1 cellular context compared by ENCODE assay signal in genomic region chr10:72260588-72261322, GRCh38.
A peak's percentile ranks its signal among the peaks of the same experiment; 100 is the strongest.
TF ChIP-seq lines count a peak whose summit lies in the region.

No MANE protein-coding gene starts in this region.

TF ChIP-seq in HEK293, 187 proteins besides CTCF, POLR2A, EP300 and RAD21 (continued from another document and continues in another):
- TF ChIP-seq PRDM2 (tag by site-specific recombination; IDR thresholded peaks at IDR 0.05; ENCODE audit: borderline replicate concordance) = no peak
- TF ChIP-seq ZNF792 (tag by site-specific recombination; IDR thresholded peaks at IDR 0.05) = no peak
- TF ChIP-seq ZNF121 (tag by site-specific recombination; IDR thresholded peaks at IDR 0.05) = no peak
- peak; percentile 70; the same call in 1 of the 2 replicates for TF ChIP-seq ZBTB10 (tag by site-specific recombination; IDR thresholded peaks at IDR 0.05)
- TF ChIP-seq ZFHX2 (tag by site-specific recombination; conservative IDR thresholded peaks at IDR 0.05) = peak; percentile 57
- TF ChIP-seq ZNF174 (tag by site-specific recombination; IDR thresholded peaks at IDR 0.05) = no peak
- TF ChIP-seq ZNF629 (tag by site-specific recombination; IDR thresholded peaks at IDR 0.05) = peak; percentile 84
- TF ChIP-seq SCRT2 (tag by site-specific recombination; IDR thresholded peaks at IDR 0.05) = no peak
- no peak for TF ChIP-seq OVOL3 (tag by site-specific recombination; IDR thresholded peaks at IDR 0.05)
- peak; percentile 83 for TF ChIP-seq KLF8 (tag by site-specific recombination; IDR thresholded peaks at IDR 0.05)
- TF ChIP-seq TRIM28 (IDR thresholded peaks at IDR 0.05; ENCODE audit: borderline replicate concordance, low read length) = peak; percentile 48; the same call in 1 of the 2 replicates
- no peak for TF ChIP-seq ZNF658 (tag by site-specific recombination; IDR thresholded peaks at IDR 0.05)
- no peak for TF ChIP-seq ZNF777 (tag by site-specific recombination; IDR thresholded peaks at IDR 0.05; ENCODE audit: borderline replicate concordance)
- TF ChIP-seq ZNF138 (tag by site-specific recombination; IDR thresholded peaks at IDR 0.05; ENCODE audit: borderline replicate concordance) = no peak
- no peak; the same call in 1 of the 2 replicates for TF ChIP-seq ZNF280D (tag by site-specific recombination; IDR thresholded peaks at IDR 0.05)
- peak; percentile 43; the same call in 1 of the 2 replicates for TF ChIP-seq ZBTB21 (tag by site-specific recombination; IDR thresholded peaks at IDR 0.05)
- TF ChIP-seq ZNF623 (tag by site-specific recombination; IDR thresholded peaks at IDR 0.05) = no peak; the same call in 1 of the 2 replicates
- no peak for TF ChIP-seq REPIN1 (tag by site-specific recombination; IDR thresholded peaks at IDR 0.05; ENCODE audit: low read depth)
- no peak for TF ChIP-seq AEBP2 (tag by site-specific recombination; IDR thresholded peaks at IDR 0.05; ENCODE audit: borderline replicate concordance)
- TF ChIP-seq ZNF518A (tag by site-specific recombination; conservative IDR thresholded peaks at IDR 0.05; ENCODE audit: low read depth) = no peak
- no peak for TF ChIP-seq HIC1 (tag by site-specific recombination; IDR thresholded peaks at IDR 0.05)
- TF ChIP-seq KLF17 (tag by site-specific recombination; IDR thresholded peaks at IDR 0.05) = peak; percentile 98
- TF ChIP-seq ZNF366 (tag by site-specific recombination; conservative IDR thresholded peaks at IDR 0.05) = peak; percentile 98
- peak; percentile 56; the same call in 1 of the 2 replicates for TF ChIP-seq OSR2 (tag by site-specific recombination; IDR thresholded peaks at IDR 0.05)
- TF ChIP-seq ZBTB20 (tag by site-specific recombination; IDR thresholded peaks at IDR 0.05) = peak; percentile 92
- no peak for TF ChIP-seq ZNF530 (tag by site-specific recombination; IDR thresholded peaks at IDR 0.05; ENCODE audit: low read depth)
- TF ChIP-seq ZFP41 (tag by site-specific recombination; IDR thresholded peaks at IDR 0.05; ENCODE audit: borderline replicate concordance) = no peak
- no peak for TF ChIP-seq ZNF404 (tag by site-specific recombination; IDR thresholded peaks at IDR 0.05)
- TF ChIP-seq HOXA7 (CRISPR knock-in tag; IDR thresholded peaks at IDR 0.05; ENCODE audit: borderline replicate concordance) = no peak
